10 cellular contexts compared by ENCODE assay signal in the genomic region with DNA sequence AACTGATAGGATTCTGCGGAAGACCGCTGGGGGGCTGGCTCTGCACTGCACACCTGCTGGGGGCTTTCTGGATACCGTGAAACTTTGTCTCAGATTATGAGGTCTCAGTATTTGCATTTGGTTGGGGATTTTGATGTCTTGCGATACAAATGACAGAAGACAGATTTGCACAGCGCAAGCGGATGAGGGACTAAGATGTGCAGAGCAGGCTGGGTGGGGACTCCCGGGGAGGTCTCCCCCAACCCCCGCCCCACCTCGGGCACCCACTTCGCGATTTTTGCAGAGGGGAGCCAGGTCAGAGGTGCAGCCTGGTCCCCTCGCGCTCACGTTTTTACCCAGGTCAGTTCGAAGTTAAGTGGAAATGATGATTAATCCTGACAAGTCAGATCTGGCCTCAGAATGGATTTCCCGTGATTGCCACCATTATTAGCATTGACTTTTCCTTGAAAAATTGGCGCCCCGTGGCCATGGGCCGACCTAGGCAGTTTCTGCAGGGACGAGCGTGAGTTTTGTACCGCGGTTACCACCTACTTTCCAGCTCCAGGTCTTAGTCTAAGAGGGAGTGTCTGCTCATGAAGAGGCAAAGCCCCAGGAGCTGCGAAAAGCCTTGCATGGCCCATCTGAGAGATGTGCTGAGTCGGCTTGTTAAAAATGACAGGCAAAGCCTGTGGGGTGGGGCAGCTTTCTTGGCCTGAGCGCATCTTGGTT. TPM values are rescaled to one million over a fixed set of nuclear protein-coding genes. Genes with fewer than 3 reads are reported as not detected.
A peak's percentile ranks its signal among the peaks of the same experiment; 100 is the strongest.
DNase-seq lines count a peak whose midpoint lies in the region; ATAC-seq and TF ChIP-seq lines count a peak whose summit lies in the region.
"Had no signal": no experiment of that assay in that cellular context is flagged by ENCODE, and none has a peak within 500 bp of the region (broad histone marks: within the 10 kb centered on the region; RNA-seq: fewer than 3 reads in every experiment).

No MANE protein-coding gene starts in this region.

- H3K4me1 ChIP-seq in RWPE2 (ENCODE audit: insufficient read depth, poor library complexity, severe bottlenecking) (peaks cover 41% of the 10 kb centered on the region), spleen (peaks cover 19 to 51% (median 34%) of the 10 kb centered on the region in 6 donors)

- ATAC-seq in RWPE2 (ENCODE audit: low read depth) (no peak), esophagus mucosa (peak; percentile 56), HG02970 (IDR thresholded peaks at IDR 0.05; ENCODE audit: low FRiP score, unreplicated experiment) (no peak)

- TF ChIP-seq CTCF in RWPE2 (IDR thresholded peaks at IDR 0.05; ENCODE audit: poor library complexity, severe bottlenecking): no peak
- no peak for TF ChIP-seq CTCF in spleen (IDR thresholded peaks at IDR 0.05 in 8 of 11, conservative IDR thresholded peaks at IDR 0.05 in 3 of 11)

- peak overlapping the region; percentile 48 for H3K4me3 ChIP-seq in RWPE2 (ENCODE audit: severe bottlenecking)
- peak overlapping the region in 7 of 8 donors; percentile 30 to 74 (median 52) for H3K4me3 ChIP-seq in spleen

- DNase-seq in activated CD8-positive, alpha-beta memory T cell treated with anti-CD3 and anti-CD28 coated beads for 24 hours: peak; percentile 68
- DNase-seq in activated CD8-positive, alpha-beta memory T cell treated with anti-CD3 and anti-CD28 coated beads, Interleukin-2, amount 50 U/mL, for 4 hours: no peak
- DNase-seq in RWPE2 (ENCODE audit: low spot score) (no peak), spleen (no peak), T-helper 9 cell (no peak), UCSD-AML1 (lab: John Stamatoyannopoulos, UW; ENCODE audit: unreplicated experiment) (no peak)
- DNase-seq: C1 segment of cervical spinal cord had no signal

- H3K36me3 ChIP-seq in RWPE2 (ENCODE audit: low read depth) (peaks cover 24% of the 10 kb centered on the region), spleen (no peaks in the 10 kb centered on the region)

- H3K27ac ChIP-seq in RWPE2 (ENCODE audit: poor library complexity, severe bottlenecking) (no peak overlapping the region), spleen (no peak overlapping the region)

- intact Hi-C loops in spleen (cut with DNase I; ENCODE audit: low total_unique reads): loop anchor here (10.0 kb wide), 1 partner anchor 731 kb away; no protein-coding TSS in a partner anchor

- WGBS in spleen, 5 donors: 4 to 13% (median 7%) methylated on average over 26 of the region's 26 CpGs

- TF ChIP-seq POLR2A in spleen (IDR thresholded peaks at IDR 0.05): no peak

- H3K27me3 ChIP-seq in RWPE2 (ENCODE audit: insufficient read depth, poor library complexity, severe bottlenecking) (no peaks in the 10 kb centered on the region), spleen (replicated peaks in 1 of 7) (peaks cover 23 to 75% (median 63%) of the 10 kb centered on the region in 7 donors)

- H3K9me3 ChIP-seq in RWPE2 (ENCODE audit: severe bottlenecking): no peaks in the 10 kb centered on the region
- H3K9me3 ChIP-seq in spleen: no peaks in the 10 kb centered on the region

RNA-seq across cellular contexts. Expression of gene GJB2, which starts 1.3 kb away (rescaled TPM):
- 1,565 TPM for total RNA-seq in esophagus mucosa
- total RNA-seq in spleen: under 1 TPM in 3 of 7 donors, not detected in 4; 0.14 to 0.77 (median 0.16) TPM
- polyA plus RNA-seq in spleen: under 1 TPM; 0.23 to 0.64 (median 0.24) TPM
- total RNA-seq: OCI-LY7 had no signal

RNA-seq across cellular contexts. Expression of gene GJA3, which starts 33.2 kb away (rescaled TPM):
- total RNA-seq in esophagus mucosa: 1.5 TPM
- under 1 TPM; 0.12 to 0.43 (median 0.26) TPM for total RNA-seq in spleen
- polyA plus RNA-seq in spleen: under 1 TPM; 0.15 to 0.26 (median 0.24) TPM
- total RNA-seq: OCI-LY7 had no signal

RNA-seq across cellular contexts. Expression of gene GJB6, which starts 38.0 kb away (rescaled TPM):
- 369 TPM for total RNA-seq in esophagus mucosa
- total RNA-seq in spleen: 1 to 10 TPM in 2 of 7 donors, under 1 TPM in 2, not detected in 3; 0.28 to 2.5 (median 0.78) TPM
- under 1 TPM; 0.17 to 0.30 (median 0.22) TPM for polyA plus RNA-seq in spleen
- total RNA-seq: OCI-LY7 had no signal

Comparison
In these comparisons a context has a peak if more than half of its experiments do, and no peak if none do; other contexts are left out.
1. RNA of gene GJB2, which starts 1.3 kb away (total RNA-seq): 1,565 TPM in esophagus mucosa (single experiment); 0.14 to 0.77 TPM in spleen; every median in the first group is over 100 times any median in the second.
2. RNA of gene GJB6, which starts 38.0 kb away (total RNA-seq): 369 TPM in esophagus mucosa (single experiment); 0.28 to 2.5 TPM in spleen; every median in the first group is over 100 times any median in the second.